In the genomic region with DNA sequence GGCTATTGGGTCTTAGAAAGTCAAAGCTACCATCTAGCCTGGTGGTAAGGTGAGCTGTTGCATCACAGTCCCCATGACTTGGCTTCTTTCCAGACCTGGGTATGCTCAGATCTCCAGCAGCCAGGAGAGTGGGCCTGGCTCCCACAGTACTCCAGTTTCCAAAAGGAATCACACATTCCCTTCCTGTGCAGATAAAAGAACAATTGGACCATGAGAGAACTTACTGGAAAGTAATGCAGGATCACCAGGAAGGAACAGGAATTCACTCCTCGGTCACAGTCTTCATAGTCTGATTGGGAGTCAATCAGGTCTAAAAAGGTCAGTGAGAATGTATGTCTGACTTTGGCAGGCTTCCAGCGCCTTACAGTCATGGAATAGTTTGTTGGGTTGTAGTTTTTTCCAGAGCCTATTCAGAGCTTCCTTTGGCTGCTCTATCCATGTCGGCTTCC, we compare ENCODE assay signal across 16 cellular contexts. TPM values are rescaled to one million over a fixed set of nuclear protein-coding genes. Genes with fewer than 3 reads are reported as not detected.
DNase-seq lines count a peak whose midpoint lies in the region; ATAC-seq and TF ChIP-seq lines count a peak whose summit lies in the region.
"Had no signal": no experiment of that assay in that cellular context is flagged by ENCODE, and none has a peak within 500 bp of the region (broad histone marks: within the 10 kb centered on the region; RNA-seq: fewer than 3 reads in every experiment).

No MANE protein-coding gene starts in this region.

- H3K27me3 Mint-ChIP-seq in activated T-cell treated with anti-CD3 and anti-CD28 coated beads, Interleukin-2, amount 50 U/mL, for 24 hours, result no peaks in the 10 kb centered on the region
- H3K27me3 Mint-ChIP-seq: CD4-positive, alpha-beta T cell had no signal

- TF ChIP-seq CTCF in HEK293 (tag by site-specific recombination; IDR thresholded peaks at IDR 0.05) (no peak), epithelial cell of esophagus (IDR thresholded peaks at IDR 0.05; ENCODE audit: insufficient read depth, low read depth, low read length, missing control alignments) (no peak)

- POLR2A ChIA-PET in HEK293 (lab: Yijun Ruan, JAX), result no interaction called here

- H3K4me1 Mint-ChIP-seq in activated T-cell treated with anti-CD3 and anti-CD28 coated beads, Interleukin-2, amount 50 U/mL, for 24 hours (ENCODE audit: low read depth), result peaks cover 6% of the 10 kb centered on the region

- no peak for ATAC-seq in HG02610 (IDR thresholded peaks at IDR 0.05; ENCODE audit: unreplicated experiment)
- ATAC-seq: foreskin keratinocyte, HCT116 had no signal

- H3K27ac Mint-ChIP-seq in activated T-cell treated with anti-CD3 and anti-CD28 coated beads, Interleukin-2, amount 50 U/mL, for 24 hours, result no peak overlapping the region
- H3K27ac Mint-ChIP-seq: CD4-positive, alpha-beta T cell had no signal

- peaks cover 6% of the 10 kb centered on the region; the same call in 1 of the 2 replicates for H3K4me1 ChIP-seq in HEK293 (ENCODE audit: control insufficient read depth, insufficient read depth, low read length)

- peak; percentile 33 for DNase-seq in NCI-H345 treated with DMSO at 0.1 percent for 48 hours (lab: John Stamatoyannopoulos, UW; ENCODE audit: unreplicated experiment)
- DNase-seq in epithelial cell of esophagus (ENCODE audit: low read depth), result peak; percentile 39
- peak; percentile 94 to 95 for DNase-seq in lung microvascular endothelial cell (ENCODE audit: low read depth in 2 of 2)
- no peak for DNase-seq in activated T-cell treated with anti-CD3 and anti-CD28 coated beads, Interleukin-2, amount 50 U/mL, for 24 hours
- no peak for DNase-seq in SW480 (ENCODE audit: low spot score)
- no peak for DNase-seq in HPDE6-E6E7 (ENCODE audit: extremely low spot score)
- DNase-seq: activated CD4-positive, alpha-beta T cell treated with anti-CD3 and anti-CD28 coated beads for 48 hours; CD4-positive, alpha-beta T cell; dorsolateral prefrontal cortex; foreskin keratinocyte; NCI-H1694 treated with DMSO at 0.1 percent for 48 hours; stimulated activated CD4-positive, alpha-beta T cell treated with anti-CD3 and anti-CD28 coated beads, Interleukin-12 subunit alpha, Interleukin-12 subunit beta, amount 100 ng/mL, for 4 hours; T-helper 1 cell had no signal

- H3K36me3 ChIP-seq in HEK293 (ENCODE audit: control insufficient read depth in 2 of 2, insufficient read depth in 1 of 2, low read length in 2 of 2), result no peaks in the 10 kb centered on the region

- no peaks in the 10 kb centered on the region for H3K36me3 Mint-ChIP-seq in activated T-cell treated with anti-CD3 and anti-CD28 coated beads, Interleukin-2, amount 50 U/mL, for 24 hours (ENCODE audit: low read depth)

- no peaks in the 10 kb centered on the region for H3K9me3 Mint-ChIP-seq in activated T-cell treated with anti-CD3 and anti-CD28 coated beads, Interleukin-2, amount 50 U/mL, for 24 hours
- H3K9me3 Mint-ChIP-seq: CD4-positive, alpha-beta T cell had no signal

- H3K4me3 ChIP-seq in HEK293 (ENCODE audit: low read depth, low read length) (no peak overlapping the region), epithelial cell of esophagus (ENCODE audit: low read length) (no peak overlapping the region)
- H3K4me3 ChIP-seq: dorsolateral prefrontal cortex had no signal

- H3K9me3 ChIP-seq in HEK293 (ENCODE audit: control insufficient read depth, insufficient read depth, low read depth, low read length), result no peaks in the 10 kb centered on the region

- no peak overlapping the region for H3K27ac ChIP-seq in HEK293 (ENCODE audit: extremely low read depth, low read depth, low read length)
- H3K27ac ChIP-seq: foreskin keratinocyte had no signal

- H3K4me3 Mint-ChIP-seq in activated T-cell treated with anti-CD3 and anti-CD28 coated beads, Interleukin-2, amount 50 U/mL, for 24 hours, result no peak overlapping the region
- H3K4me3 Mint-ChIP-seq: CD4-positive, alpha-beta T cell had no signal

- CTCF ChIA-PET in HEK293 (lab: Yijun Ruan, JAX), result interaction anchor here (0.7 to 1.5 kb wide), 3 partner anchors 710 to 1009 kb away, joined by 4 to 6 read pairs (median 5); no protein-coding TSS in a partner anchor

TF ChIP-seq in HEK293, 187 proteins besides CTCF, POLR2A, EP300 and RAD21:
- TF ChIP-seq ZNF558 (tag by site-specific recombination; IDR thresholded peaks at IDR 0.05) (peak; percentile 25; the same call in 1 of the 2 replicates), ZNF169 (tag by site-specific recombination; IDR thresholded peaks at IDR 0.05) (no peak)
- TF ChIP-seq, protein P1, sequence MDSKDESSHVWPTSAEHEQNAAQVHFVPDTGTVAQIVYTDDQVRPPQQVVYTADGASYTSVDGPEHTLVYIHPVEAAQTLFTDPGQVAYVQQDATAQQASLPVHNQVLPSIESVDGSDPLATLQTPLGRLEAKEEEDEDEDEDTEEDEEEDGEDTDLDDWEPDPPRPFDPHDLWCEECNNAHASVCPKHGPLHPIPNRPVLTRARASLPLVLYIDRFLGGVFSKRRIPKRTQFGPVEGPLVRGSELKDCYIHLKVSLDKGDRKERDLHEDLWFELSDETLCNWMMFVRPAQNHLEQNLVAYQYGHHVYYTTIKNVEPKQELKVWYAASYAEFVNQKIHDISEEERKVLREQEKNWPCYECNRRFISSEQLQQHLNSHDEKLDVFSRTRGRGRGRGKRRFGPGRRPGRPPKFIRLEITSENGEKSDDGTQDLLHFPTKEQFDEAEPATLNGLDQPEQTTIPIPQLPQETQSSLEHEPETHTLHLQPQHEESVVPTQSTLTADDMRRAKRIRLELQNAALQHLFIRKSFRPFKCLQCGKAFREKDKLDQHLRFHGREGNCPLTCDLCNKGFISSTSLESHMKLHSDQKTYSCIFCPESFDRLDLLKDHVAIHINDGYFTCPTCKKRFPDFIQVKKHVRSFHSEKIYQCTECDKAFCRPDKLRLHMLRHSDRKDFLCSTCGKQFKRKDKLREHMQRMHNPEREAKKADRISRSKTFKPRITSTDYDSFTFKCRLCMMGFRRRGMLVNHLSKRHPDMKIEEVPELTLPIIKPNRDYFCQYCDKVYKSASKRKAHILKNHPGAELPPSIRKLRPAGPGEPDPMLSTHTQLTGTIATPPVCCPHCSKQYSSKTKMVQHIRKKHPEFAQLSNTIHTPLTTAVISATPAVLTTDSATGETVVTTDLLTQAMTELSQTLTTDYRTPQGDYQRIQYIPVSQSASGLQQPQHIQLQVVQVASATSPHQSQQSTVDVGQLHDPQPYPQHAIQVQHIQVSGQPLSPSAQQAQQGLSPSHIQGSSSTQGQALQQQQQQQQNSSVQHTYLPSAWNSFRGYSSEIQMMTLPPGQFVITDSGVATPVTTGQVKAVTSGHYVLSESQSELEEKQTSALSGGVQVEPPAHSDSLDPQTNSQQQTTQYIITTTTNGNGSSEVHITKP (tag by site-specific recombination; IDR thresholded peaks at IDR 0.05), result 0 out of 2 replicates have a peak, but pooled peaks have one; percentile 14

RNA-seq across cellular contexts. Expression of gene CD180, which starts 47.8 kb away (rescaled TPM):
- total RNA-seq in lung microvascular endothelial cell, result under 0.01 TPM in 2 replicates
- total RNA-seq: foreskin keratinocyte had no signal

Comparison
In these comparisons a context has a peak if more than half of its experiments do, and no peak if none do; other contexts are left out.
1. DNase-seq: peak in NCI-H345 treated with DMSO at 0.1 percent for 48 hours (single experiment), epithelial cell of esophagus (single experiment) and lung microvascular endothelial cell (2 of 2); none in activated T-cell treated with anti-CD3 and anti-CD28 coated beads, Interleukin-2, amount 50 U/mL, for 24 hours (single experiment), SW480 (single experiment) and HPDE6-E6E7 (single experiment).